Comparison of ENCODE assay signal across 16 cellular contexts in genomic region chr2:28381225-28382180, GRCh38. TPM values are rescaled to one million over a fixed set of nuclear protein-coding genes. Genes with fewer than 3 reads are reported as not detected.
DNase-seq lines count a peak whose midpoint lies in the region; ATAC-seq, FAIRE-seq and TF ChIP-seq lines count a peak whose summit lies in the region.
"Had no signal": no experiment of that assay in that cellular context is flagged by ENCODE, and none has a peak within 500 bp of the region (broad histone marks: within the 10 kb centered on the region; RNA-seq: fewer than 3 reads in every experiment).

No MANE protein-coding gene starts in this region.

- H3K9me3 Mint-ChIP-seq in GM23338, result no peaks in the 10 kb centered on the region
- no peaks in the 10 kb centered on the region; a peak in 2 of 5 replicates for H3K9me3 Mint-ChIP-seq in H9
- H3K9me3 Mint-ChIP-seq: mesothelial cell of epicardium had no signal

- no peak for FAIRE-seq in pancreas (lab: Jason Lieb, UNC)
- FAIRE-seq: G401.6, GM12878 had no signal

- intact Hi-C loops in body of pancreas (cut with DNase I), result no loop called here
- intact Hi-C loops in pancreas (cut with DNase I), result no loop called here

- H4K91ac ChIP-seq in H9 (ENCODE audit: insufficient read length, low read depth, low read length), result no peak overlapping the region

- no peak overlapping the region for H2BK15ac ChIP-seq in H9 (ENCODE audit: low read depth, low read length)

- H2BK12ac ChIP-seq in H9 (ENCODE audit: insufficient read length, low read depth, low read length), result no peak overlapping the region

- H3T11ph ChIP-seq in H9 (ENCODE audit: low read length), result no peak overlapping the region

- no peak overlapping the region for H4K8ac ChIP-seq in H9 (replicated peaks; ENCODE audit: insufficient read length, low read depth, low read length)

- H2AK5ac ChIP-seq in H9 (ENCODE audit: insufficient read length, low read length), result no peak overlapping the region

- WGBS in body of pancreas, 2 donors, result 69 to 86% methylated on average over 8 to 12 of the region's 12 CpGs
- 74 to 75% methylated on average over 12 of the region's 12 CpGs for WGBS in pancreas, 2 donors
- WGBS in H9 (ENCODE audit: extremely low coverage, insufficient read length, low lambda C conversion rate), result no CpG with 5 or more reads among the region's 12 CpGs

- no peak overlapping the region for H4K5ac ChIP-seq in H9 (ENCODE audit: insufficient read length, low read depth, low read length)

- no peaks in the 10 kb centered on the region for H3K23me2 ChIP-seq in H9 (ENCODE audit: insufficient read length, low read depth, low read length, poor library complexity, severe bottlenecking)

- H3K79me2 ChIP-seq in GM23338 (replicated peaks; ENCODE audit: insufficient read depth), result no peaks in the 10 kb centered on the region
- no peaks in the 10 kb centered on the region for H3K79me2 ChIP-seq in H9 (ENCODE audit: insufficient read depth, low read length)

- H3K4me1 Mint-ChIP-seq in GM23338 (peaks cover 2% of the 10 kb centered on the region; the same call in 1 of the 3 replicates), H9 (peaks cover 7 to 9% of the 10 kb centered on the region in 2 experiments)

- ATAC-seq in GM23338 (peak; percentile 65), body of pancreas (peak; percentile 54), pancreas (peak; percentile 39 to 59 (median 53))
- ATAC-seq: GM12878, right lobe of liver had no signal

- H2BK20ac ChIP-seq in H9 (ENCODE audit: low read depth, low read length, poor library complexity, severe bottlenecking), result no peak overlapping the region

- H3K36me3 ChIP-seq in GM23338 (ENCODE audit: insufficient read depth), result no peaks in the 10 kb centered on the region
- no peaks in the 10 kb centered on the region for H3K36me3 ChIP-seq in body of pancreas (replicated peaks in 1 of 2; ENCODE audit: insufficient read depth in 1 of 2, low read depth in 2 of 2)
- H3K36me3 ChIP-seq in pancreas, result no peaks in the 10 kb centered on the region
- H3K36me3 ChIP-seq: right lobe of liver had no signal

- H3K14ac ChIP-seq in H9 (ENCODE audit: insufficient read depth, low read length), result no peak overlapping the region

- H3K27ac ChIP-seq in GM23338 (ENCODE audit: low read depth) (no peak overlapping the region), body of pancreas (no peak overlapping the region), pancreas (peak overlapping the region in 2 of 4 donors; percentile 28 to 33), H9 (ENCODE audit: insufficient read length, low read depth, low read length) (no peak overlapping the region)
- H3K27ac ChIP-seq: right lobe of liver had no signal

- H3K4me2 ChIP-seq in GM23338 (no peak overlapping the region), H9 (ENCODE audit: insufficient read depth, insufficient read length, low read length) (no peak overlapping the region)

- no peak overlapping the region for H3K4me3 ChIP-seq in GM23338
- H3K4me3 ChIP-seq in body of pancreas, result no peak overlapping the region
- H3K4me3 ChIP-seq in pancreas, result no peak overlapping the region
- H3K4me3 ChIP-seq: GM12878, right lobe of liver had no signal

- H2BK120ac ChIP-seq in H9 (ENCODE audit: low read depth, low read length, poor library complexity, severe bottlenecking), result no peak overlapping the region

- H3K56ac ChIP-seq in H9 (ENCODE audit: insufficient read length, low read depth, low read length), result no peak overlapping the region

- H3K27me3 Mint-ChIP-seq in GM23338 (ENCODE audit: insufficient read depth, low read depth, poor library complexity) (peaks cover 21% of the 10 kb centered on the region), H9 (ENCODE audit: low read depth) (peaks cover 84% of the 10 kb centered on the region)

- no peak overlapping the region for H3K4ac ChIP-seq in H9 (ENCODE audit: low read depth, low read length)

- no peaks in the 10 kb centered on the region for H4K20me1 ChIP-seq in GM23338 (replicated peaks; ENCODE audit: insufficient read depth)
- no peaks in the 10 kb centered on the region for H4K20me1 ChIP-seq in H9 (ENCODE audit: control insufficient read depth, insufficient read depth, insufficient read length)

- no peaks in the 10 kb centered on the region for H3F3A ChIP-seq in GM23338 (replicated peaks; ENCODE audit: low read depth)

- H3K4me1 ChIP-seq in GM23338 (ENCODE audit: insufficient read depth), result no peaks in the 10 kb centered on the region
- peaks cover 11% of the 10 kb centered on the region for H3K4me1 ChIP-seq in body of pancreas
- peaks cover 0 to 3% (median 0%) of the 10 kb centered on the region in 3 donors for H3K4me1 ChIP-seq in pancreas
- H3K4me1 ChIP-seq in H9 (ENCODE audit: insufficient read depth, low read length), result no peaks in the 10 kb centered on the region

- no peak overlapping the region for H3K23ac ChIP-seq in H9 (ENCODE audit: insufficient read length, low read depth, low read length)

- H3K27me3 ChIP-seq in GM23338 (ENCODE audit: insufficient read depth), result 0 out of 2 replicates have a peak, but pooled peaks cover 31% of the 10 kb centered on the region
- no peaks in the 10 kb centered on the region for H3K27me3 ChIP-seq in body of pancreas
- H3K27me3 ChIP-seq in pancreas, result no peaks in the 10 kb centered on the region
- H3K27me3 ChIP-seq in H9 (ENCODE audit: insufficient read depth, low read length), result no peaks in the 10 kb centered on the region; the same call in 1 of the 2 replicates
- H3K27me3 ChIP-seq: right lobe of liver had no signal

- no peak for TF ChIP-seq POLR2A in body of pancreas (IDR thresholded peaks at IDR 0.05)

- no peak overlapping the region for H3K4me3 Mint-ChIP-seq in GM23338
- H3K4me3 Mint-ChIP-seq in H9, result no peak overlapping the region
- H3K4me3 Mint-ChIP-seq: mesothelial cell of epicardium had no signal

- TF ChIP-seq CTCF in GM23338 (conservative IDR thresholded peaks at IDR 0.05; ENCODE audit: low read depth in 2 of 2), result no peak
- TF ChIP-seq CTCF in body of pancreas (IDR thresholded peaks at IDR 0.05), result no peak
- no peak for TF ChIP-seq CTCF in pancreas (IDR thresholded peaks at IDR 0.05)
- no peak for TF ChIP-seq CTCF in H9 (conservative IDR thresholded peaks at IDR 0.05)

- H3K9me3 ChIP-seq in body of pancreas, result no peaks in the 10 kb centered on the region
- no peaks in the 10 kb centered on the region for H3K9me3 ChIP-seq in pancreas
- no peaks in the 10 kb centered on the region for H3K9me3 ChIP-seq in H9 (ENCODE audit: control insufficient read depth, low read depth, low read length)
- H3K9me3 ChIP-seq: right lobe of liver had no signal

- H3K9ac ChIP-seq in H9 (ENCODE audit: extremely low read depth, insufficient read length, low read length), result no peak overlapping the region

- 0 out of 2 replicates have a peak, but pooled peaks cover 3% of the 10 kb centered on the region for H3K9me2 ChIP-seq in GM23338 (ENCODE audit: insufficient read depth)

- DNase-seq in GM23338 (ENCODE audit: low spot score) (no peak), NCI-H146 (lab: John Stamatoyannopoulos, UW) (peak; percentile 73), body of pancreas (no peak), pancreas (peak in 1 of 6 donors; percentile 45), H9 (no peak), ureter (ENCODE audit: low spot score) (no peak)
- no peak for DNase-seq in stimulated activated naive CD4-positive, alpha-beta T cell treated with Interleukin-2 at 50 U/mL for 16 hours (lab: John Stamatoyannopoulos, UW)
- DNase-seq: activated CD4-positive, alpha-beta T cell treated with anti-CD3 and anti-CD28 coated beads for 48 hours; anterior cingulate cortex; KG1; NCI-H2227 treated with DMSO at 0.1 percent for 48 hours; right lobe of liver; stimulated activated CD4-positive, alpha-beta T cell treated with anti-CD3 and anti-CD28 coated beads, Interleukin-2, amount 100 ng/mL, for 24 hours had no signal

- H3K27ac Mint-ChIP-seq in GM23338 (no peak overlapping the region), H9 (no peak overlapping the region)
- H3K27ac Mint-ChIP-seq: mesothelial cell of epicardium had no signal

- H2BK5ac ChIP-seq in H9 (ENCODE audit: insufficient read length, low read length), result no peak overlapping the region

- no peaks in the 10 kb centered on the region for H3K79me1 ChIP-seq in H9 (ENCODE audit: insufficient read depth, low read depth, low read length, poor library complexity, severe bottlenecking)

- H2AFZ ChIP-seq in GM23338, result no peak overlapping the region
- H2AFZ ChIP-seq in H9 (ENCODE audit: low read length), result no peak overlapping the region

- no peak overlapping the region for H3K18ac ChIP-seq in H9 (ENCODE audit: insufficient read length, low read depth, low read length)

- H3K36me3 Mint-ChIP-seq in GM23338 (ENCODE audit: low read depth) (no peaks in the 10 kb centered on the region), H9 (ENCODE audit: insufficient read depth in 1 of 3, low read depth in 3 of 3) (no peaks in the 10 kb centered on the region)
- H3K36me3 Mint-ChIP-seq: mesothelial cell of epicardium had no signal

TF ChIP-seq in GM23338, 12 proteins besides CTCF, POLR2A, EP300 and RAD21 (continues in another document):
- TF ChIP-seq ETS1 (IDR thresholded peaks at IDR 0.05) (no peak), JUNB (IDR thresholded peaks at IDR 0.05; ENCODE audit: unreplicated experiment) (no peak), STAT1 (IDR thresholded peaks at IDR 0.05; ENCODE audit: unreplicated experiment) (no peak), ZNF114 (CRISPR knock-in tag; IDR thresholded peaks at IDR 0.05) (no peak)

RNA-seq across cellular contexts. Expression of gene FOSL2, which starts 11.2 kb away (rescaled TPM):
- total RNA-seq in GM23338 (2014; rRNA removed; shearing (Covaris generic)), result 2.3 and 4.3 TPM in 2 replicates
- 0.60 and 0.61 TPM in 2 replicates for polyA plus RNA-seq in GM23338 (2016; fragmentation: Nextera tagmentation; extraction: Ambion mirVana)
- 10 to 100 TPM; 27.5 to 33.9 TPM for total RNA-seq in body of pancreas
- total RNA-seq in pancreas, result 10 to 100 TPM; 13.3 to 39.1 (median 27.5) TPM
- 10 to 100 TPM; 10.0 to 11.9 TPM for polyA plus RNA-seq in pancreas
- total RNA-seq in H9 (2021), result 7.3 and 7.4 TPM in 2 replicates
- 259 TPM for total RNA-seq in ureter
